Comparison of ENCODE assay signal across 21 cellular contexts in the genomic region with DNA sequence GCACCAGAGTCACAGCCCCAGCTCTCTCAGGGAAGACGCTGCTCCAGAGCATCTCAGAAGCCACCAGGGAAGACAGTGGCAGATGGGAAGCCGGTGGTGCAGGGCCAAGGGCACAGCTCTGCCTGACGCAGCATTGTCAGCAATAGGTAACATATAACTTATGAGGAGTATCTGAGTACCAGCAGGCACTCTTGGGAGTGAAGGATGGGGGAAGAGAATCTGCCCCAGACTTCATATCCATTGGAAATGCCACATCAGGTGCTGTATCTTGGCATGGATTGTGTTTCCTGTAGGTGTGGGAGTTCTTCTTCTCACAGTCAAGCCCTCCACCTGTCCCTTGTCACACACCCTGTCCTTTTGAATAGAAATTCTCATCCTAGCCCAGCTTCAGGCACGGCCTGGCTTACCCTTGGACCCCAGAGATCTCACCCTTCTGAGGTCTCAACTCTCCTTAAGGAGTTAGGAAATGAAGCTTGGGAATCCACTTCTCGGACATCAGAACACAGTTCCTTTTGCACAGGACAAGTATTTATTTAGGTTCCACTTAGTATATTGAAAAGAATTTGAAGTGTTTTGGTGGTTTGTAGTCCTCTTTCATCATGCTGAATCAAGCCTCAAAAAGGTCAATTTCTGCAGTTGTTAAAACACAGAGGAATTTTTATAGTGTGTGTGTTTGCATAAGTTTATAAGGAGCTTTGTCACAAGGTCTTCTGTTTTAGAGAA. TPM values are rescaled to one million over a fixed set of nuclear protein-coding genes. Genes with fewer than 3 reads are reported as not detected.
DNase-seq lines count a peak whose midpoint lies in the region; ATAC-seq and TF ChIP-seq lines count a peak whose summit lies in the region.
"Had no signal": no experiment of that assay in that cellular context is flagged by ENCODE, and none has a peak within 500 bp of the region (broad histone marks: within the 10 kb centered on the region; RNA-seq: fewer than 3 reads in every experiment).

No MANE protein-coding gene starts in this region.

- DNase-seq in AG08395 (ENCODE audit: low spot score) = peak; percentile 36
- DNase-seq in Panc1 (ENCODE audit: low read depth, low spot score) = no peak
- peak; percentile 90 for DNase-seq in fibroblast of peridontal ligament (ENCODE audit: extremely low read depth)
- DNase-seq in prostate gland (ENCODE audit: low spot score) = no peak
- no peak for DNase-seq in endodermal cell
- no peak for DNase-seq in NCI-H446 treated with DMSO at 0.1 percent for 48 hours (lab: John Stamatoyannopoulos, UW)
- DNase-seq in GDM1 (lab: John Stamatoyannopoulos, UW) = no peak
- DNase-seq in activated T-cell treated with anti-CD3 and anti-CD28 coated beads for 4 hours = no peak
- DNase-seq: activated gamma-delta T cell treated with Interleukin-2 at 50 U/mL for 16 hours, body of pancreas, Kasumi-1, kidney, NCI-H1436, pancreas had no signal

- H3K36me3 Mint-ChIP-seq in endodermal cell (ENCODE audit: low read depth) = no peaks in the 10 kb centered on the region

- POLR2A ChIA-PET in Panc1 (lab: Charles Lee) = no interaction called here

- TF ChIP-seq CTCF in Panc1 (IDR thresholded peaks at IDR 0.05) (no peak), prostate gland (IDR thresholded peaks at IDR 0.05) (no peak), endodermal cell (conservative IDR thresholded peaks at IDR 0.05) (no peak)

- BruUV-seq in Panc1 (replicated peaks; lab: Mats Ljungman, UMichigan) = no TSS peak

- H3K9ac ChIP-seq in endodermal cell (ENCODE audit: extremely low read depth, low read length, poor library complexity, severe bottlenecking) = no peak overlapping the region

- H3K27me3 Mint-ChIP-seq in endodermal cell (ENCODE audit: insufficient read depth) = no peaks in the 10 kb centered on the region

- CTCF ChIA-PET in Panc1 (lab: Charles Lee) = interaction anchor here (0.7 kb wide), 1 partner anchor 14 kb away, joined by 3 read pairs; the partner anchor contains the start of gene SFRP4

- H3K4me1 ChIP-seq in Panc1 (ENCODE audit: control insufficient read depth, insufficient read depth, low read length) = peaks cover 17% of the 10 kb centered on the region
- no peaks in the 10 kb centered on the region for H3K4me1 ChIP-seq in prostate gland (replicated peaks)
- H3K4me1 ChIP-seq in endodermal cell (ENCODE audit: control insufficient read depth, insufficient read depth, low read length) = no peaks in the 10 kb centered on the region

- ATAC-seq in Panc1 = peak; percentile 72; the same call in 1 of the 2 replicates
- ATAC-seq: activated CD4-positive, CD25-positive, alpha-beta regulatory T cell treated with anti-CD3 and anti-CD28 coated beads, Interleukin-2, amount 50 U/mL, for 24 hours; body of pancreas; HCT116 had no signal

- H3K9me3 ChIP-seq in Panc1 (ENCODE audit: control insufficient read depth, insufficient read depth, low read depth, low read length) (peaks cover 11% of the 10 kb centered on the region; the same call in 1 of the 2 replicates), prostate gland (no peaks in the 10 kb centered on the region), endodermal cell (ENCODE audit: control insufficient read depth, low read length) (peaks cover 6% of the 10 kb centered on the region)
- H3K9me3 ChIP-seq: body of pancreas, pancreas had no signal

- 68% methylated on average over 5 of the region's 5 CpGs for WGBS in prostate gland
- 77 to 93% methylated on average over 3 to 5 of the region's 5 CpGs for WGBS in endodermal cell (ENCODE audit: insufficient coverage in 1 of 2, insufficient read length in 1 of 2), 2 experiments

- H3K4me3 Mint-ChIP-seq in endodermal cell = no peak overlapping the region
- H3K4me3 Mint-ChIP-seq: T-helper 2 cell treated with Interferon-gamma antibody and Interleukin-4, amounts not matched to agents 5 μg/mL and 100 μg/mL, for 36 hours had no signal

- intact Hi-C loops in Panc1 (cut with micrococcal nuclease; ENCODE audit: unreplicated experiment) = no loop called here
- intact Hi-C loops in prostate gland (cut with DNase I) = no loop called here

- H3K36me3 ChIP-seq in Panc1 (ENCODE audit: control insufficient read depth, insufficient read depth, low read length) (no peaks in the 10 kb centered on the region), prostate gland (no peaks in the 10 kb centered on the region), endodermal cell (ENCODE audit: control insufficient read depth, insufficient read depth, low read length) (no peaks in the 10 kb centered on the region)
- H3K36me3 ChIP-seq: esophagus muscularis mucosa, pancreas, SJSA1 had no signal

- no peak for TF ChIP-seq POLR2A in prostate gland (IDR thresholded peaks at IDR 0.05)

- H3K27ac ChIP-seq in Panc1 (ENCODE audit: low read length) (peak overlapping the region; percentile 53), prostate gland (peak overlapping the region; percentile 40 to 62), endodermal cell (ENCODE audit: low read depth, low read length) (no peak overlapping the region)
- H3K27ac ChIP-seq: body of pancreas, dorsolateral prefrontal cortex, esophagus muscularis mucosa, pancreas, SJSA1 had no signal

- H3K9me3 Mint-ChIP-seq in endodermal cell = peaks cover 4% of the 10 kb centered on the region
- H3K9me3 Mint-ChIP-seq: T-helper 2 cell treated with Interferon-gamma antibody and Interleukin-4, amounts not matched to agents 5 μg/mL and 100 μg/mL, for 36 hours had no signal

- 0 out of 4 replicates have a peak overlapping the region, but pooled peaks of 1 of the 2 experiments have one; percentile 6 for H3K4me3 ChIP-seq in Panc1 (ENCODE audit: low read depth in 2 of 2, low read length in 2 of 2)
- no peak overlapping the region for H3K4me3 ChIP-seq in prostate gland
- no peak overlapping the region for H3K4me3 ChIP-seq in endodermal cell (ENCODE audit: low read length)
- H3K4me3 ChIP-seq: body of pancreas, dorsolateral prefrontal cortex, esophagus muscularis mucosa, pancreas, SJSA1 had no signal

- in situ Hi-C loops in Panc1 (cut with HindIII; ENCODE audit: low pct_unique_long_range_greater_than_20kb, low sequenced_read_pairs) = no loop called here

- no peaks in the 10 kb centered on the region for H3K27me3 ChIP-seq in Panc1 (ENCODE audit: control insufficient read depth, insufficient read depth, low read length)
- H3K27me3 ChIP-seq in prostate gland (replicated peaks; ENCODE audit: insufficient read depth) = no peaks in the 10 kb centered on the region
- H3K27me3 ChIP-seq in endodermal cell (ENCODE audit: control insufficient read depth, insufficient read depth, low read length, poor library complexity, severe bottlenecking) = no peaks in the 10 kb centered on the region
- H3K27me3 ChIP-seq: body of pancreas, dorsolateral prefrontal cortex, esophagus muscularis mucosa, pancreas, SJSA1 had no signal

- no peak overlapping the region for H3K27ac Mint-ChIP-seq in endodermal cell
- H3K27ac Mint-ChIP-seq: T-helper 2 cell treated with Interferon-gamma antibody and Interleukin-4, amounts not matched to agents 5 μg/mL and 100 μg/mL, for 36 hours had no signal

- H3K4me1 Mint-ChIP-seq in endodermal cell = no peaks in the 10 kb centered on the region

RNA-seq across cellular contexts. Expression of gene EPDR1, which starts 9.9 kb away (rescaled TPM):
- 86.6 TPM for total RNA-seq in Panc1 (2021; ENCODE audit: unreplicated experiment)
- polyA plus RNA-seq in Panc1 (2012; ENCODE audit: insufficient read length) = 61.2 TPM
- total RNA-seq in prostate gland = 10 to 100 TPM; 38.6 to 77.8 TPM
- 1 to 10 TPM; 2.7 to 7.3 TPM for total RNA-seq in endodermal cell
- 9.1 TPM for polyA plus RNA-seq in endodermal cell (2013, experiment 1 of 2)
- 9.1 TPM for polyA plus RNA-seq in endodermal cell (2013, experiment 2 of 2)
- total RNA-seq: HT-29 had no signal

RNA-seq across cellular contexts. Expression of gene SFRP4, which starts 13.8 kb away (rescaled TPM):
- 0.74 TPM for total RNA-seq in Panc1 (2021; ENCODE audit: unreplicated experiment)
- 0.23 TPM for polyA plus RNA-seq in Panc1 (2012; ENCODE audit: insufficient read length)
- 10 to 100 TPM in 1 of 2 donors, 1 to 10 TPM in 1; 3.2 to 25.3 TPM for total RNA-seq in prostate gland
- total RNA-seq in endodermal cell = not detected
- polyA plus RNA-seq in endodermal cell (2013, experiment 1 of 2) = 1.5 TPM
- polyA plus RNA-seq in endodermal cell (2013, experiment 2 of 2) = 1.6 TPM
- total RNA-seq: HT-29, SJSA1 had no signal

Comparison
In these comparisons a context has a peak if more than half of its experiments do, and no peak if none do; other contexts are left out.
1. DNase-seq: peak in AG08395 (single experiment) and fibroblast of peridontal ligament (single experiment); none in Panc1 (single experiment), prostate gland (single experiment), endodermal cell (single experiment), NCI-H446 treated with DMSO at 0.1 percent for 48 hours (single experiment), GDM1 (single experiment) and activated T-cell treated with anti-CD3 and anti-CD28 coated beads for 4 hours (single experiment).
2. RNA of gene EPDR1, which starts 9.9 kb away (total RNA-seq): 86.6 TPM in Panc1 (single experiment) and 38.6 to 77.8 TPM in prostate gland; 2.7 to 7.3 TPM in endodermal cell; every median in the first group is over 4 times any median in the second.